Comparison of ENCODE assay signal across 19 cellular contexts in genomic region chr15:90203473-90203872, GRCh38. TPM values are rescaled to one million over a fixed set of nuclear protein-coding genes. Genes with fewer than 3 reads are reported as not detected.
DNase-seq lines count a peak whose midpoint lies in the region; ATAC-seq and TF ChIP-seq lines count a peak whose summit lies in the region.
"Had no signal": no experiment of that assay in that cellular context is flagged by ENCODE, and none has a peak within 500 bp of the region (broad histone marks: within the 10 kb centered on the region; RNA-seq: fewer than 3 reads in every experiment).

No MANE protein-coding gene starts in this region.

- no peak for TF ChIP-seq EP300 in suprapubic skin (IDR thresholded peaks at IDR 0.05)
- no peak for TF ChIP-seq EP300 in transverse colon (IDR thresholded peaks at IDR 0.05; ENCODE audit: low read depth)

- H3K4me2 ChIP-seq in BLaER1 (peak overlapping the region; percentile 99), neural progenitor cell (no peak overlapping the region)

- TF ChIP-seq POLR2A in suprapubic skin (IDR thresholded peaks at IDR 0.05) (no peak), transverse colon (IDR thresholded peaks at IDR 0.05) (no peak)

- H3K27me3 Mint-ChIP-seq in neural progenitor cell (ENCODE audit: insufficient read depth, low read depth): peaks cover 6% of the 10 kb centered on the region
- H3K27me3 Mint-ChIP-seq in CD4-positive, alpha-beta memory T cell: no peaks in the 10 kb centered on the region
- H3K27me3 Mint-ChIP-seq: T-cell had no signal

- H3F3A ChIP-seq in neural progenitor cell (ENCODE audit: low read depth): peaks cover 23% of the 10 kb centered on the region

- H3K36me3 Mint-ChIP-seq in neural progenitor cell: peaks cover 6% of the 10 kb centered on the region
- peaks cover 5% of the 10 kb centered on the region for H3K36me3 Mint-ChIP-seq in stimulated activated effector memory CD8-positive, alpha-beta T cell treated with anti-CD3 and anti-CD28 coated beads, Interleukin-12 subunit alpha, Interleukin-12 subunit beta, amount 100 ng/mL, for 72 hours
- H3K36me3 Mint-ChIP-seq in CD4-positive, alpha-beta memory T cell: peaks cover 0 to 2% of the 10 kb centered on the region in 2 donors

- DNase-seq in Panc1 (ENCODE audit: low read depth, low spot score): no peak
- no peak for DNase-seq in neural progenitor cell (ENCODE audit: low spot score)
- no peak for DNase-seq in stimulated activated effector memory CD8-positive, alpha-beta T cell treated with anti-CD3 and anti-CD28 coated beads, Interleukin-12 subunit alpha, Interleukin-12 subunit beta, amount 100 ng/mL, for 72 hours (ENCODE audit: low spot score in 2 of 2)
- no peak for DNase-seq in suprapubic skin (ENCODE audit: low spot score in 2 of 2)
- no peak for DNase-seq in CD4-positive, alpha-beta memory T cell
- DNase-seq in transverse colon: no peak
- DNase-seq: activated effector memory CD4-positive, alpha-beta T cell treated with anti-CD3 and anti-CD28 coated beads, Interleukin-2, amount 50 U/mL, for 16 hours; GM23248; Kasumi-1; NCI-H774; T-cell; upper lobe of left lung had no signal

- H3K4me1 ChIP-seq in BLaER1 (peaks cover 59% of the 10 kb centered on the region), Panc1 (ENCODE audit: control insufficient read depth, insufficient read depth, low read length) (peaks cover 63% of the 10 kb centered on the region), esophagus (ENCODE audit: control insufficient read depth in 2 of 2, insufficient read depth in 2 of 2, low read length in 1 of 2) (peaks cover 4 to 27% of the 10 kb centered on the region in 2 donors), neural progenitor cell (peaks cover 11% of the 10 kb centered on the region), suprapubic skin (peaks cover 60% of the 10 kb centered on the region), transverse colon (peaks cover 17 to 32% (median 22%) of the 10 kb centered on the region in 4 donors)
- peaks cover 24% of the 10 kb centered on the region for H3K4me1 ChIP-seq in CD4-positive, alpha-beta memory T cell (ENCODE audit: insufficient read depth, low read length)

- H3K27ac Mint-ChIP-seq in neural progenitor cell: no peak overlapping the region
- no peak overlapping the region for H3K27ac Mint-ChIP-seq in stimulated activated effector memory CD8-positive, alpha-beta T cell treated with anti-CD3 and anti-CD28 coated beads, Interleukin-12 subunit alpha, Interleukin-12 subunit beta, amount 100 ng/mL, for 72 hours
- no peak overlapping the region for H3K27ac Mint-ChIP-seq in CD4-positive, alpha-beta memory T cell

- TF ChIP-seq CTCF in Panc1 (IDR thresholded peaks at IDR 0.05) (no peak), neural progenitor cell (IDR thresholded peaks at IDR 0.05) (no peak), suprapubic skin (IDR thresholded peaks at IDR 0.05) (no peak), transverse colon (IDR thresholded peaks at IDR 0.05) (no peak)

- H3K9ac ChIP-seq in BLaER1: peak overlapping the region; percentile 84; the same call in 1 of the 2 replicates
- H3K9ac ChIP-seq in neural progenitor cell: no peak overlapping the region
- H3K9ac ChIP-seq: GM23248 had no signal

- H3K9me3 ChIP-seq in BLaER1: no peaks in the 10 kb centered on the region
- H3K9me3 ChIP-seq in Panc1 (ENCODE audit: control insufficient read depth, insufficient read depth, low read depth, low read length): no peaks in the 10 kb centered on the region
- H3K9me3 ChIP-seq in esophagus (ENCODE audit: control insufficient read depth in 2 of 2, insufficient read depth in 1 of 2, low read depth in 1 of 2, low read length in 1 of 2): no peaks in the 10 kb centered on the region
- no peaks in the 10 kb centered on the region for H3K9me3 ChIP-seq in neural progenitor cell (ENCODE audit: low read depth)
- H3K9me3 ChIP-seq in suprapubic skin: no peaks in the 10 kb centered on the region
- H3K9me3 ChIP-seq in CD4-positive, alpha-beta memory T cell (ENCODE audit: control insufficient read depth in 1 of 2, low read length in 2 of 2): no peaks in the 10 kb centered on the region
- no peaks in the 10 kb centered on the region for H3K9me3 ChIP-seq in transverse colon
- H3K9me3 ChIP-seq: heart left ventricle, upper lobe of left lung had no signal

- H2AFZ ChIP-seq in neural progenitor cell (replicated peaks): no peak overlapping the region
- H2AFZ ChIP-seq: GM23248 had no signal

- POLR2A ChIA-PET in Panc1 (lab: Charles Lee): interaction anchor here (1.0 kb wide), 1 partner anchor 50 kb away, joined by 6 read pairs; no protein-coding TSS in a partner anchor
- POLR2A ChIA-PET in CD4-positive, alpha-beta memory T cell (lab: Charles Lee; ENCODE audit: partially characterized antibody): interaction anchor here (0.9 to 7.5 kb wide), 2 partner anchors 12 to 28 kb away, joined by 5 to 130 read pairs; partner anchors contain the start of genes CIB1 and GDPGP1

- H3K9me3 Mint-ChIP-seq in neural progenitor cell: no peaks in the 10 kb centered on the region
- no peaks in the 10 kb centered on the region for H3K9me3 Mint-ChIP-seq in stimulated activated effector memory CD8-positive, alpha-beta T cell treated with anti-CD3 and anti-CD28 coated beads, Interleukin-12 subunit alpha, Interleukin-12 subunit beta, amount 100 ng/mL, for 72 hours
- H3K9me3 Mint-ChIP-seq in CD4-positive, alpha-beta memory T cell: no peaks in the 10 kb centered on the region
- H3K9me3 Mint-ChIP-seq: T-cell had no signal

- H3K4me3 Mint-ChIP-seq in neural progenitor cell: peak overlapping the region; percentile 87
- no peak overlapping the region for H3K4me3 Mint-ChIP-seq in stimulated activated effector memory CD8-positive, alpha-beta T cell treated with anti-CD3 and anti-CD28 coated beads, Interleukin-12 subunit alpha, Interleukin-12 subunit beta, amount 100 ng/mL, for 72 hours
- peak overlapping the region in 1 of 8 donors; percentile 47 for H3K4me3 Mint-ChIP-seq in CD4-positive, alpha-beta memory T cell

- H3K79me2 ChIP-seq in neural progenitor cell (ENCODE audit: low read depth): peaks cover 27% of the 10 kb centered on the region

- no TSS peak for BruUV-seq in Panc1 (replicated peaks; lab: Mats Ljungman, UMichigan)

- H3K36me3 ChIP-seq in BLaER1: peaks cover 34% of the 10 kb centered on the region
- 0 out of 2 replicates have a peak, but pooled peaks cover 17% of the 10 kb centered on the region for H3K36me3 ChIP-seq in Panc1 (ENCODE audit: control insufficient read depth, insufficient read depth, low read length)
- H3K36me3 ChIP-seq in esophagus (ENCODE audit: control insufficient read depth in 2 of 2, insufficient read depth in 2 of 2, low read length in 1 of 2): peaks cover 7 to 19% of the 10 kb centered on the region in 2 donors
- no peaks in the 10 kb centered on the region for H3K36me3 ChIP-seq in neural progenitor cell
- H3K36me3 ChIP-seq in suprapubic skin: peaks cover 6% of the 10 kb centered on the region
- H3K36me3 ChIP-seq in CD4-positive, alpha-beta memory T cell (ENCODE audit: insufficient read depth, low read length): no peaks in the 10 kb centered on the region
- H3K36me3 ChIP-seq in transverse colon: no peaks in the 10 kb centered on the region

- intact Hi-C loops in Panc1 (cut with micrococcal nuclease; ENCODE audit: unreplicated experiment): no loop called here
- intact Hi-C loops in CD4-positive, alpha-beta memory T cell (cut with micrococcal nuclease): no loop called here
- intact Hi-C loops in transverse colon (cut with DNase I; ENCODE audit: low total_unique reads): no loop called here

- H4K20me1 ChIP-seq in BLaER1: peaks cover 44% of the 10 kb centered on the region
- H4K20me1 ChIP-seq in neural progenitor cell (ENCODE audit: low read depth): peaks cover 47% of the 10 kb centered on the region

- H3K4me1 Mint-ChIP-seq in neural progenitor cell: peaks cover 39% of the 10 kb centered on the region
- H3K4me1 Mint-ChIP-seq in stimulated activated effector memory CD8-positive, alpha-beta T cell treated with anti-CD3 and anti-CD28 coated beads, Interleukin-12 subunit alpha, Interleukin-12 subunit beta, amount 100 ng/mL, for 72 hours: peaks cover 31% of the 10 kb centered on the region
- peaks cover 13 to 32% (median 23%) of the 10 kb centered on the region in 4 donors for H3K4me1 Mint-ChIP-seq in CD4-positive, alpha-beta memory T cell

- H3K4me3 ChIP-seq in BLaER1 (no peak overlapping the region), Panc1 (ENCODE audit: low read depth in 2 of 2, low read length in 2 of 2) (peak overlapping the region; percentile 87 to 100), esophagus (ENCODE audit: low read depth in 1 of 2, low read length in 2 of 2) (peak overlapping the region; percentile 80 to 94), neural progenitor cell (no peak overlapping the region), suprapubic skin (no peak overlapping the region), transverse colon (no peak overlapping the region)
- no peak overlapping the region for H3K4me3 ChIP-seq in CD4-positive, alpha-beta memory T cell (ENCODE audit: low read length in 2 of 2)
- H3K4me3 ChIP-seq: GM23248, upper lobe of left lung had no signal

- in situ Hi-C loops in Panc1 (cut with HindIII; ENCODE audit: low pct_unique_long_range_greater_than_20kb, low sequenced_read_pairs) (no loop called here), transverse colon (cut with MboI; ENCODE audit: low pct_ligation_motif_present in 1 of 4, low pct_unique_long_range_greater_than_20kb in 1 of 4, low sequenced_read_pairs in 3 of 4) (no loop called here)

- CTCF ChIA-PET in Panc1 (lab: Charles Lee): interaction anchor here (0.6 kb wide), 1 partner anchor 46 kb away, joined by 3 read pairs; no protein-coding TSS in a partner anchor
- CTCF ChIA-PET in CD4-positive, alpha-beta memory T cell (lab: Charles Lee; ENCODE audit: partially characterized antibody): interaction anchor here (1.0 to 2.1 kb wide), 5 partner anchors 9 to 18 kb away, joined by 3 to 9 read pairs (median 5); no protein-coding TSS in a partner anchor

- H3K27ac ChIP-seq in BLaER1 (no peak overlapping the region), Panc1 (ENCODE audit: low read length) (peak overlapping the region; percentile 100), esophagus (ENCODE audit: low read depth in 2 of 2, low read length in 1 of 2) (peak overlapping the region; percentile 75 to 94), neural progenitor cell (no peak overlapping the region), suprapubic skin (no peak overlapping the region), transverse colon (no peak overlapping the region)
- no peak overlapping the region for H3K27ac ChIP-seq in CD4-positive, alpha-beta memory T cell (ENCODE audit: low read depth, low read length)
- H3K27ac ChIP-seq: GM23248, upper lobe of left lung, VCaP had no signal

- no peak for ATAC-seq in Panc1
- ATAC-seq in stimulated activated effector memory CD8-positive, alpha-beta T cell treated with anti-CD3 and anti-CD28 coated beads, Interleukin-12 subunit alpha, Interleukin-12 subunit beta, amount 100 ng/mL, for 72 hours: no peak
- ATAC-seq: heart left ventricle, T-cell had no signal

- WGBS in esophagus, 2 donors: 80 to 95% methylated on average over 7 of the region's 7 CpGs
- 89% methylated on average over 7 of the region's 7 CpGs for WGBS in suprapubic skin
- 99% methylated on average over 7 of the region's 7 CpGs; no CpG with 5 or more reads in 1 of the 2 donors for WGBS in transverse colon (ENCODE audit: low coverage in 1 of 2), 2 donors

- H3K27me3 ChIP-seq in BLaER1 (no peaks in the 10 kb centered on the region), Panc1 (ENCODE audit: control insufficient read depth, insufficient read depth, low read length) (no peaks in the 10 kb centered on the region), esophagus (ENCODE audit: control insufficient read depth in 1 of 2, insufficient read depth in 2 of 2, low read length in 2 of 2) (no peaks in the 10 kb centered on the region), neural progenitor cell (no peaks in the 10 kb centered on the region), suprapubic skin (no peaks in the 10 kb centered on the region), transverse colon (no peaks in the 10 kb centered on the region)
- H3K27me3 ChIP-seq in CD4-positive, alpha-beta memory T cell (ENCODE audit: insufficient read depth, low read length): no peaks in the 10 kb centered on the region
- H3K27me3 ChIP-seq: heart left ventricle, upper lobe of left lung had no signal

RNA-seq across cellular contexts. Expression of gene SEMA4B, which starts 2.3 kb away (rescaled TPM):
- 600 TPM for total RNA-seq in Panc1 (2021; ENCODE audit: unreplicated experiment)
- polyA plus RNA-seq in Panc1 (2012; ENCODE audit: insufficient read length): 1,018 TPM
- polyA plus RNA-seq in esophagus: 100 to 1,000 TPM in 1 of 2 donors, 10 to 100 TPM in 1; 90.5 to 121 TPM
- total RNA-seq in neural progenitor cell (ENCODE audit: low replicate concordance): 7.7 and 18.9 TPM in 2 replicates
- total RNA-seq in suprapubic skin: 100 to 1,000 TPM in 2 of 4 donors, 10 to 100 TPM in 2; 81.7 to 146 (median 116) TPM
- 10 to 100 TPM; 18.9 to 23.0 TPM for total RNA-seq in CD4-positive, alpha-beta memory T cell
- polyA plus RNA-seq in CD4-positive, alpha-beta memory T cell: 10 to 100 TPM in 1 of 2 donors, 1 to 10 TPM in 1; 4.4 to 10.5 TPM
- 100 to 1,000 TPM; 115 to 193 (median 134) TPM for total RNA-seq in transverse colon

RNA-seq across cellular contexts. Expression of gene CIB1, which starts 30.3 kb away (rescaled TPM):
- 193 TPM for total RNA-seq in Panc1 (2021; ENCODE audit: unreplicated experiment)
- polyA plus RNA-seq in Panc1 (2012; ENCODE audit: insufficient read length): 352 TPM
- 100 to 1,000 TPM in 1 of 2 donors, 10 to 100 TPM in 1; 88.5 to 121 TPM for polyA plus RNA-seq in esophagus
- 5.2 and 7.7 TPM in 2 replicates for total RNA-seq in neural progenitor cell (ENCODE audit: low replicate concordance)
- total RNA-seq in suprapubic skin: 10 to 100 TPM; 16.2 to 41.9 (median 29.7) TPM
- 10 to 100 TPM; 95.2 to 98.2 TPM for total RNA-seq in CD4-positive, alpha-beta memory T cell
- polyA plus RNA-seq in CD4-positive, alpha-beta memory T cell: 100 to 1,000 TPM; 259 to 345 TPM
- total RNA-seq in transverse colon: 100 to 1,000 TPM in 3 of 4 donors, 10 to 100 TPM in 1; 38.4 to 156 (median 131) TPM

RNA-seq across cellular contexts. Expression of gene GDPGP1, which starts 30.5 kb away (rescaled TPM):
- total RNA-seq in Panc1 (2021; ENCODE audit: unreplicated experiment) (22.8 TPM), neural progenitor cell (ENCODE audit: low replicate concordance) (0.67 and 3.5 TPM in 2 replicates), suprapubic skin (1 to 10 TPM; 2.2 to 3.6 (median 2.9) TPM), transverse colon (10 to 100 TPM in 3 of 4 donors, 1 to 10 TPM in 1; 6.8 to 28.8 (median 21.3) TPM)
- polyA plus RNA-seq in Panc1 (2012; ENCODE audit: insufficient read length): 11.7 TPM
- polyA plus RNA-seq in esophagus: 1 to 10 TPM; 2.1 to 2.2 TPM
- 10 to 100 TPM; 10.1 to 15.0 TPM for total RNA-seq in CD4-positive, alpha-beta memory T cell
- 1 to 10 TPM in 1 of 2 donors, under 1 TPM in 1; 0.58 to 2.0 TPM for polyA plus RNA-seq in CD4-positive, alpha-beta memory T cell

RNA-seq across cellular contexts. Expression of gene TTLL13, which starts 45.9 kb away (rescaled TPM):
- total RNA-seq in Panc1 (2021; ENCODE audit: unreplicated experiment) (0.39 TPM), neural progenitor cell (ENCODE audit: low replicate concordance) (0.19 TPM in 1 of 2 replicates, not detected in the other), suprapubic skin (under 1 TPM in 1 of 4 donors, not detected in 3; 0.21 TPM), transverse colon (under 1 TPM in 1 of 4 donors, not detected in 3; 0.27 TPM)
- polyA plus RNA-seq in Panc1 (2012; ENCODE audit: insufficient read length): 0.17 TPM
- under 1 TPM; 0.04 to 0.07 TPM for polyA plus RNA-seq in esophagus
- total RNA-seq in CD4-positive, alpha-beta memory T cell: 1 to 10 TPM; 1.1 to 1.4 TPM
- not detected for polyA plus RNA-seq in CD4-positive, alpha-beta memory T cell
- total RNA-seq: esophagus mucosa, GM23248, omental fat pad, skeletal muscle tissue had no signal
- polyA plus RNA-seq: GM23248 had no signal

Comparison
In these comparisons a context has a peak if more than half of its experiments do, and no peak if none do; other contexts are left out.
1. H3K27ac ChIP-seq: peak in Panc1 (single experiment) and esophagus (2 of 2); none in BLaER1 (single experiment), neural progenitor cell (single experiment), suprapubic skin (single experiment), CD4-positive, alpha-beta memory T cell (single experiment) and transverse colon (0 of 4).
2. H3K4me3 ChIP-seq: peak in Panc1 (2 of 2) and esophagus (2 of 2); none in BLaER1 (single experiment), neural progenitor cell (single experiment), suprapubic skin (single experiment), CD4-positive, alpha-beta memory T cell (0 of 2) and transverse colon (0 of 4).